ENCODE assay signal across 1 cellular context in the genomic region with DNA sequence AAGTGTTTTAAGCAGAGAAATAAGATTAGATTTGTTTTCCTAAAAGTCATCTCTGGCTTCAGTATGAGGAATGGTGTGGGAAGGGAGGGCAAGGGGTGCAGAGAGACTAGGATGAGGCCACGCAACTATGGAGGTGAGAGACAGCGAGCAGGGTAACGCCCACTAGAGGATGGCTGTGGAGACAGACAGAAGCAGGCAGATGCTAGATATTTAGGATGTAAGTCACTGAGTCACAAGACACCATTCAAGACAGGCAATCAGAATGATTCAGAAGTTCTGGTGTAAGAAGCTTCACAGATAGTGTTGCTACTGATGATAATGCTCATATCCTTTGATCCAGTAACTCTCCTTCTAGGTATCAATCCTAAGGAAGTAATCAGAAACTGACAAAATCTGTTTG.
TF ChIP-seq lines count a peak whose summit lies in the region.

No MANE protein-coding gene starts in this region.

TF ChIP-seq in H1, 55 proteins besides CTCF, POLR2A, EP300 and RAD21:
- no peak for TF ChIP-seq SUZ12 (IDR thresholded peaks at IDR 0.05; ENCODE audit: low read length)
- TF ChIP-seq SIX5 (IDR thresholded peaks at IDR 0.05; ENCODE audit: low read depth, low read length): no peak
- TF ChIP-seq SIN3A (conservative IDR thresholded peaks at IDR 0.05 in 1 of 2, IDR thresholded peaks at IDR 0.05 in 1 of 2; ENCODE audit: low read depth in 1 of 2, low read length in 2 of 2): no peak
- no peak for TF ChIP-seq ZNF274 (IDR thresholded peaks at IDR 0.05; ENCODE audit: borderline replicate concordance, extremely low read depth, low read length)
- TF ChIP-seq CREB1 (IDR thresholded peaks at IDR 0.05): no peak
- no peak for TF ChIP-seq BCL11A (IDR thresholded peaks at IDR 0.05; ENCODE audit: low read depth in 2 of 2, low read length in 2 of 2)
- TF ChIP-seq CBX5 (IDR thresholded peaks at IDR 0.05; ENCODE audit: low read depth, low read length): no peak
- TF ChIP-seq SP1 (IDR thresholded peaks at IDR 0.05; ENCODE audit: low read depth, low read length): no peak
- TF ChIP-seq RBBP5 (IDR thresholded peaks at IDR 0.05; ENCODE audit: borderline replicate concordance, low read depth, low read length): no peak
- no peak for TF ChIP-seq TAF1 (IDR thresholded peaks at IDR 0.05; ENCODE audit: low read depth, low read length)
